ENCODE assay signal across 1 cellular context in the genomic region with DNA sequence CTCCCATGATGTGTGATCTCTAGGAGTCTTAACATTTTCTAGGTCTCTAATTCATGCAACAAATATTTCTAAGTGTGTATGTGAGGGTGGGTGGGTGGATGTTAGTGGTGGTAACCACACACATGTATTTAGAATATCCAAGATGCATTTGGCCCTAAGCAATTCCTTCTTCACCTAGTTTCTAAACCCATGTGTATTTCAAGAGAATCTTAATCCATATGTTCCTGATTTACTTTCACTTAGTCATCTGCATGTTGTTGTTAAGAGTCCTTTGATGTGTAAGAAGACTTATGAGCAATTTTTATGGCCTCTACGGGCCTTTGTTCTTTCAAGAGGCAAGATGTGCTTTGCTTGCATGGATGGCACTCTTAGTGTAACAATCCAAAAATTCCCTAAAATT.
TF ChIP-seq lines count a peak whose summit lies in the region.

No MANE protein-coding gene starts in this region.

TF ChIP-seq in IMR-90, 13 proteins besides CTCF, POLR2A, EP300 and RAD21:
- TF ChIP-seq MAZ (IDR thresholded peaks at IDR 0.05; ENCODE audit: borderline replicate concordance, low read depth, low read length): no peak
TF ChIP-seq in IMR-90: peak in this region for 0.
